ENCODE assay signal across 8 cellular contexts in genomic region chr5:162209005-162209605, GRCh38.
DNase-seq lines count a peak whose midpoint lies in the region; ATAC-seq and TF ChIP-seq lines count a peak whose summit lies in the region.

No MANE protein-coding gene starts in this region.

- TF ChIP-seq CTCF in brain (conservative IDR thresholded peaks at IDR 0.05) (peak; percentile 52 to 71), sigmoid colon (IDR thresholded peaks at IDR 0.05) (peak in 1 of 4 experiments; percentile 19)

- no peak overlapping the region for H3K27ac ChIP-seq in sigmoid colon

- H3K9me3 ChIP-seq in sigmoid colon = no peaks in the 10 kb centered on the region

- ATAC-seq in GM18520 (IDR thresholded peaks at IDR 0.05; ENCODE audit: unreplicated experiment) (peak; percentile 97), HG02852 (IDR thresholded peaks at IDR 0.05; ENCODE audit: unreplicated experiment) (peak; percentile 96)

- no peaks in the 10 kb centered on the region for H3K4me1 ChIP-seq in sigmoid colon

- no peaks in the 10 kb centered on the region for H3K36me3 Mint-ChIP-seq in brain

- H3K27me3 Mint-ChIP-seq in brain = peaks cover 3% of the 10 kb centered on the region

- no peak overlapping the region for H3K4me3 Mint-ChIP-seq in brain

- DNase-seq in CD1c-positive myeloid dendritic cell (ENCODE audit: extremely low spot score) (peak; percentile 41), NCI-H446 (lab: John Stamatoyannopoulos, UW) (peak; percentile 28 to 64), mucosa of gallbladder (ENCODE audit: low spot score) (peak; percentile 29), sigmoid colon (no peak), EL (no peak)

- TF ChIP-seq EP300 in sigmoid colon (IDR thresholded peaks at IDR 0.05) = no peak

- no peaks in the 10 kb centered on the region for H3K36me3 ChIP-seq in sigmoid colon

- no peak for TF ChIP-seq POLR2A in sigmoid colon (IDR thresholded peaks at IDR 0.05)

- H3K27me3 ChIP-seq in sigmoid colon = no peaks in the 10 kb centered on the region

- H3K27ac Mint-ChIP-seq in brain = peak overlapping the region in 1 of 5 experiments; percentile 57

- peaks cover 5% of the 10 kb centered on the region for H3K4me1 Mint-ChIP-seq in brain

- intact Hi-C loops in sigmoid colon (cut with DNase I) = no loop called here

- 34 to 38% methylated on average over 5 of the region's 5 CpGs for WGBS in sigmoid colon, 2 donors

- H3K9me3 Mint-ChIP-seq in brain = no peaks in the 10 kb centered on the region

- H3K4me3 ChIP-seq in sigmoid colon = no peak overlapping the region

Comparison
In these comparisons a context has a peak if more than half of its experiments do, and no peak if none do; other contexts are left out.
1. DNase-seq: peak in CD1c-positive myeloid dendritic cell (single experiment), NCI-H446 (2 of 2) and mucosa of gallbladder (single experiment); none in sigmoid colon (single experiment) and EL (single experiment).